7 cellular contexts compared by ENCODE assay signal in the genomic region with DNA sequence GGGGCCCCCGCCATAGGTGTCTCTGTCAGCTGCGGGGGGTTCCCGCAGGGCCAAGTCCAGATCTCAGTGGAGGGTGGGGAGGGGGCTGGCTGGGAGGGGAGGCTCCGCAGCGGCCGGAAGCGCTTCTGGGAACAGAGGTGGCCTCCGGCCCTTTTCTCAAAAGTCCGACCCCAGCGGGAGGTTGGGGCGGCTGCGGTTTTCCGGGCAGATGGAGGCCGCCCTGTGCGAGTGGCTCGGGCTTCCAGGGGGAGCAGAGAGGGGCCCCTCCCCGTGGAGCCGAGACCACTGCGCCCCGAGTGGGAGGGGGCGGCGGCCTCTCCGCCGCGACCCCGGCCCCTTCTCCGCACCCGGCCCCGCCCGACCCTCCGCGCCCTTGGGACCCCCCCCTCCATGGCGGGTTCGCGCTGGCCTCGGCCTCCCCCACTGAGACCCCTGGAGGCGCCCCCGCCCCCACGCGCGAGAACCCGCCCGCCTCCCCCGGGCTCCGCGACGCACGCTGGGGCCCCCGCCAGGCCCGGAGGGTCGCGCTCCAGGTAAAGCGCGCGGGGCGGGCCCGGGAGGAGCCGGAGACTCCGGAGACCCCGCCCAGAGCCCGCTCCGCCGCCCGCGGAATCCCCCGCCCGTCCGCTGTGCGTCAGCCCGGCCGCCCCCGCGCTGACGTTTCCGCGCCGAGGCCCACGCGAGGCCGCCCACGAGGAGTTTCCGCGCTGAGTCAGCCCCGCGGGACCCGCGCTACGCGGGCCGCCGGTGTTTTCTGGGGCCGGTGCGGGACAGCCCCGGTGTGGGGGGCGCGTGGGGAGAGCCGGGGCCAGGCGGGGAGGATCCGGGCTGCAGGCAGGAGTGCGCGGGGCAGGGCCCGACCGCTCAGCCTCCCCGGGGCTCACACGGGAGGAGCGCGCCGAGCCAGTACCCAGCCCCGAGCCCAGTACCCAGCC. TPM values are rescaled to one million over a fixed set of nuclear protein-coding genes. Genes with fewer than 3 reads are reported as not detected.
A peak's percentile ranks its signal among the peaks of the same experiment; 100 is the strongest.
DNase-seq lines count a peak whose midpoint lies in the region; ATAC-seq and TF ChIP-seq lines count a peak whose summit lies in the region.

No MANE protein-coding gene starts in this region.

- H3K4me3 Mint-ChIP-seq in activated T-cell treated with anti-CD3 and anti-CD28 coated beads, Interleukin-2, amount 50 U/mL, for 72 hours: peak overlapping the region; percentile 64 to 79

- H3K36me3 ChIP-seq in NT2/D1 (ENCODE audit: insufficient read depth, insufficient read length, low read length) (no peaks in the 10 kb centered on the region), gastroesophageal sphincter (no peaks in the 10 kb centered on the region), aorta (ENCODE audit: control insufficient read depth in 1 of 2, insufficient read depth in 2 of 2, low read length in 1 of 2) (no peaks in the 10 kb centered on the region)

- peak overlapping the region; percentile 26 for H3K4me3 ChIP-seq in NT2/D1 (ENCODE audit: insufficient read length, low read depth)
- H3K4me3 ChIP-seq in gastroesophageal sphincter: peak overlapping the region; percentile 27 to 58
- peak overlapping the region; percentile 2 to 23 for H3K4me3 ChIP-seq in aorta (ENCODE audit: low read length in 2 of 2)

- H3K9ac ChIP-seq in NT2/D1 (ENCODE audit: insufficient read length, low read depth): peak overlapping the region; percentile 50

- TF ChIP-seq EP300 in gastroesophageal sphincter (IDR thresholded peaks at IDR 0.05): no peak

- H3K27me3 ChIP-seq in NT2/D1 (ENCODE audit: insufficient read depth, insufficient read length): no peaks in the 10 kb centered on the region
- peaks cover 66% of the 10 kb centered on the region for H3K27me3 ChIP-seq in gastroesophageal sphincter
- H3K27me3 ChIP-seq in aorta (ENCODE audit: control insufficient read depth in 1 of 2, insufficient read depth in 2 of 2, low read length in 1 of 2): no peaks in the 10 kb centered on the region

- no peaks in the 10 kb centered on the region for H3K27me3 Mint-ChIP-seq in activated T-cell treated with anti-CD3 and anti-CD28 coated beads, Interleukin-2, amount 50 U/mL, for 72 hours (ENCODE audit: low read depth)

- H3K4me1 ChIP-seq in NT2/D1 (ENCODE audit: insufficient read depth, insufficient read length) (peaks cover 4% of the 10 kb centered on the region), gastroesophageal sphincter (peaks cover 0 to 21% (median 1%) of the 10 kb centered on the region in 3 donors), aorta (ENCODE audit: control insufficient read depth in 1 of 2, insufficient read depth in 2 of 2, low read length in 2 of 2) (no peaks in the 10 kb centered on the region)

- no peak for TF ChIP-seq POLR2A in gastroesophageal sphincter (IDR thresholded peaks at IDR 0.05)

- intact Hi-C loops in aorta (cut with DNase I): no loop called here

- peak; percentile 8 for DNase-seq in NT2/D1 (ENCODE audit: low read depth, low spot score)
- DNase-seq in activated T-cell treated with anti-CD3 and anti-CD28 coated beads, Interleukin-2, amount 50 U/mL, for 72 hours: peak; percentile 94 to 97
- DNase-seq in putamen (ENCODE audit: low spot score): peak; percentile 39
- DNase-seq in aorta: peak; percentile 64 to 90
- no peak for DNase-seq in NCI-H2029 (lab: John Stamatoyannopoulos, UW)

- H3K4me1 Mint-ChIP-seq in activated T-cell treated with anti-CD3 and anti-CD28 coated beads, Interleukin-2, amount 50 U/mL, for 72 hours (ENCODE audit: low read depth): peaks cover 11% of the 10 kb centered on the region

- H3K9me3 Mint-ChIP-seq in activated T-cell treated with anti-CD3 and anti-CD28 coated beads, Interleukin-2, amount 50 U/mL, for 72 hours: no peaks in the 10 kb centered on the region

- TF ChIP-seq CTCF in gastroesophageal sphincter (IDR thresholded peaks at IDR 0.05): no peak

- ATAC-seq in GM21360 (IDR thresholded peaks at IDR 0.05; ENCODE audit: unreplicated experiment): peak; percentile 54
- ATAC-seq in activated T-cell treated with anti-CD3 and anti-CD28 coated beads, Interleukin-2, amount 50 U/mL, for 72 hours (replicated peaks in 1 of 2): peak; percentile 79 to 85
- peak; percentile 47 for ATAC-seq in gastroesophageal sphincter
- ATAC-seq in aorta (ENCODE audit: low FRiP score): peak; percentile 30

- WGBS in gastroesophageal sphincter (ENCODE audit: low coverage in 1 of 2), 2 donors: no CpG with 5 or more reads among the region's 109 CpGs
- 2 to 7% methylated on average over 34 to 109 of the region's 109 CpGs for WGBS in aorta, 2 donors

- peak overlapping the region in 1 of 4 donors; percentile 56 for H3K27ac ChIP-seq in gastroesophageal sphincter
- no peak overlapping the region for H3K27ac ChIP-seq in aorta (ENCODE audit: low read depth in 1 of 2, low read length in 2 of 2)

- peak overlapping the region; percentile 87 for H3K27ac Mint-ChIP-seq in activated T-cell treated with anti-CD3 and anti-CD28 coated beads, Interleukin-2, amount 50 U/mL, for 72 hours

- H3K9me3 ChIP-seq in NT2/D1 (ENCODE audit: insufficient read depth, low read length) (no peaks in the 10 kb centered on the region), gastroesophageal sphincter (no peaks in the 10 kb centered on the region), aorta (ENCODE audit: control insufficient read depth, low read length) (no peaks in the 10 kb centered on the region)

- H3K36me3 Mint-ChIP-seq in activated T-cell treated with anti-CD3 and anti-CD28 coated beads, Interleukin-2, amount 50 U/mL, for 72 hours (ENCODE audit: insufficient read depth in 2 of 2): peaks cover 0 to 2% of the 10 kb centered on the region in 2 donors

RNA-seq across cellular contexts. Expression of gene TNFRSF18, which starts 5.2 kb away (rescaled TPM):
- total RNA-seq in activated T-cell treated with anti-CD3 and anti-CD28 coated beads, Interleukin-2, amount 50 U/mL, for 72 hours: 100 to 1,000 TPM; 245 to 324 TPM
- 1 to 10 TPM in 1 of 4 donors, under 1 TPM in 1, not detected in 2; 0.35 to 2.2 TPM for total RNA-seq in gastroesophageal sphincter
- 1 to 10 TPM; 1.0 to 1.1 TPM for total RNA-seq in aorta
- polyA plus RNA-seq in aorta: 1 to 10 TPM in 1 of 2 donors, not detected in 1; 1.3 TPM

RNA-seq across cellular contexts. Expression of gene TNFRSF4, which starts 12.8 kb away (rescaled TPM):
- total RNA-seq in activated T-cell treated with anti-CD3 and anti-CD28 coated beads, Interleukin-2, amount 50 U/mL, for 72 hours: 100 to 1,000 TPM; 268 to 588 TPM
- total RNA-seq in gastroesophageal sphincter (1 to 10 TPM in 3 of 4 donors, under 1 TPM in 1; 0.93 to 1.6 (median 1.3) TPM), aorta (1 to 10 TPM; 1.6 to 3.5 TPM)
- polyA plus RNA-seq in aorta: 1 to 10 TPM in 1 of 2 donors, not detected in 1; 1.0 TPM

RNA-seq across cellular contexts. Expression of gene TTLL10, which starts 27.5 kb away (rescaled TPM):
- total RNA-seq in activated T-cell treated with anti-CD3 and anti-CD28 coated beads, Interleukin-2, amount 50 U/mL, for 72 hours: under 1 TPM in 1 of 2 donors, not detected in 1; 0.36 TPM
- total RNA-seq in gastroesophageal sphincter (under 1 TPM in 1 of 4 donors, not detected in 3; 0.23 TPM), aorta (under 1 TPM in 1 of 2 donors, not detected in 1; 0.15 TPM)
- polyA plus RNA-seq in aorta: not detected

RNA-seq across cellular contexts. Expression of gene SDF4, which starts 30.7 kb away (rescaled TPM):
- total RNA-seq in activated T-cell treated with anti-CD3 and anti-CD28 coated beads, Interleukin-2, amount 50 U/mL, for 72 hours: 100 to 1,000 TPM; 188 to 348 TPM
- total RNA-seq in gastroesophageal sphincter (100 to 1,000 TPM in 2 of 4 donors, 10 to 100 TPM in 2; 84.2 to 115 (median 93.9) TPM), aorta (100 to 1,000 TPM; 138 to 140 TPM)
- polyA plus RNA-seq in aorta: 100 to 1,000 TPM in 1 of 2 donors, 10 to 100 TPM in 1; 73.3 to 158 TPM

RNA-seq across cellular contexts. Expression of gene B3GALT6, which starts 30.9 kb away (rescaled TPM):
- 10 to 100 TPM; 13.1 to 13.6 TPM for total RNA-seq in activated T-cell treated with anti-CD3 and anti-CD28 coated beads, Interleukin-2, amount 50 U/mL, for 72 hours
- total RNA-seq in gastroesophageal sphincter: 10 to 100 TPM; 12.3 to 24.1 (median 15.0) TPM
- total RNA-seq in aorta: 10 to 100 TPM; 11.3 to 12.8 TPM
- polyA plus RNA-seq in aorta: 1 to 10 TPM; 2.5 to 9.3 TPM

Comparison
In these comparisons a context has a peak if more than half of its experiments do, and no peak if none do; other contexts are left out.
1. ATAC-seq: peak in every context shown above with its lines; median percentile 82 in activated T-cell treated with anti-CD3 and anti-CD28 coated beads, Interleukin-2, amount 50 U/mL, for 72 hours; 54 in GM21360; 47 in gastroesophageal sphincter; 30 in aorta.
2. RNA of gene TNFRSF18, which starts 5.2 kb away (total RNA-seq): 245 to 324 TPM in activated T-cell treated with anti-CD3 and anti-CD28 coated beads, Interleukin-2, amount 50 U/mL, for 72 hours; 1.0 to 1.1 TPM in aorta and 0.35 to 2.2 TPM in gastroesophageal sphincter; every median in the first group is over 10 times any median in the second.
3. RNA of gene TNFRSF4, which starts 12.8 kb away (total RNA-seq): 268 to 588 TPM in activated T-cell treated with anti-CD3 and anti-CD28 coated beads, Interleukin-2, amount 50 U/mL, for 72 hours; 1.6 to 3.5 TPM in aorta and 0.93 to 1.6 TPM in gastroesophageal sphincter; every median in the first group is over 10 times any median in the second.
4. Peak in every context shown above with its lines, with median percentiles within 50 percentile points of each other: H3K4me3 ChIP-seq.